Comparison of ENCODE assay signal across 8 cellular contexts in genomic region chr19:32339988-32340874, GRCh38. TPM values are rescaled to one million over a fixed set of nuclear protein-coding genes. Genes with fewer than 3 reads are reported as not detected.
DNase-seq lines count a peak whose midpoint lies in the region; ATAC-seq, FAIRE-seq and TF ChIP-seq lines count a peak whose summit lies in the region.

No MANE protein-coding gene starts in this region.

- H3K27me3 Mint-ChIP-seq in CD4-positive, CD25-positive, alpha-beta regulatory T cell: no peaks in the 10 kb centered on the region
- peaks cover 6% of the 10 kb centered on the region for H3K27me3 Mint-ChIP-seq in activated CD4-positive, alpha-beta T cell treated with anti-CD3 and anti-CD28 coated beads, Interleukin-2, amount 10 ng/mL, durations not matched to agents 7 days and 5 days
- H3K27me3 Mint-ChIP-seq in stimulated activated naive CD8-positive, alpha-beta T cell treated with anti-CD3 and anti-CD28 coated beads, Interleukin-15, amount 100 ng/mL, for 72 hours: no peaks in the 10 kb centered on the region

- H3K56ac ChIP-seq in H1 (replicated peaks; ENCODE audit: insufficient read length, low read depth, low read length): no peak overlapping the region

- H3K18ac ChIP-seq in H1 (ENCODE audit: extremely low read depth, low read length): no peak overlapping the region

- no peaks in the 10 kb centered on the region for H3K23me2 ChIP-seq in H1 (ENCODE audit: low read depth, low read length)

- H2BK15ac ChIP-seq in H1 (ENCODE audit: low read length): 0 out of 2 replicates have a peak overlapping the region, but pooled peaks have one; percentile 55

- POLR2A ChIA-PET in activated CD4-positive, alpha-beta T cell treated with anti-CD3 and anti-CD28 coated beads, Interleukin-2, amount 10 ng/mL, durations not matched to agents 7 days and 5 days (lab: Charles Lee): no interaction called here
- POLR2A ChIA-PET in H1 (lab: Charles Lee; ENCODE audit: partially characterized antibody): interaction anchor here (0.8 to 1.3 kb wide), 4 partner anchors 10 to 921 kb away, joined by 3 to 4 read pairs (median 3); no protein-coding TSS in a partner anchor

- CTCF ChIA-PET in activated CD4-positive, alpha-beta T cell treated with anti-CD3 and anti-CD28 coated beads, Interleukin-2, amount 10 ng/mL, durations not matched to agents 7 days and 5 days (lab: Charles Lee): interaction anchor here (1.8 kb wide), 1 partner anchor 39 kb away, joined by 4 read pairs; no protein-coding TSS in a partner anchor
- CTCF ChIA-PET in H1 (lab: Charles Lee; ENCODE audit: partially characterized antibody): interaction anchor here (0.6 to 5.9 kb wide), 26 partner anchors 10 to 1010 kb away, joined by 3 to 31 read pairs (median 4); no protein-coding TSS in a partner anchor

- H3K9ac ChIP-seq in H1 (replicated peaks in 1 of 4; ENCODE audit: extremely low read depth in 1 of 4, low read depth in 3 of 4, low read length in 3 of 4) (no peak overlapping the region), muscle layer of colon (ENCODE audit: low read length) (no peak overlapping the region)

- H2BK12ac ChIP-seq in H1 (ENCODE audit: low read depth, low read length): no peak overlapping the region

- no peak overlapping the region for H3K4me3 ChIP-seq in CD4-positive, CD25-positive, alpha-beta regulatory T cell (ENCODE audit: low read depth, low read length)
- H3K4me3 ChIP-seq in H1 (ENCODE audit: extremely low read depth in 1 of 4, insufficient read depth in 2 of 4, low read depth in 3 of 4, low read length in 4 of 4) (no peak overlapping the region), muscle layer of colon (ENCODE audit: low read depth in 1 of 2, low read length in 2 of 2) (no peak overlapping the region)

- TF ChIP-seq POLR2A in H1 (IDR thresholded peaks at IDR 0.05; ENCODE audit: control extremely low read depth in 1 of 2, low read depth in 2 of 2, low read length in 2 of 2): no peak

- H3K36me3 Mint-ChIP-seq in CD4-positive, CD25-positive, alpha-beta regulatory T cell: no peaks in the 10 kb centered on the region
- H3K36me3 Mint-ChIP-seq in activated CD4-positive, alpha-beta T cell treated with anti-CD3 and anti-CD28 coated beads, Interleukin-2, amount 10 ng/mL, durations not matched to agents 7 days and 5 days (ENCODE audit: low read depth): no peaks in the 10 kb centered on the region

- no peak overlapping the region; the same call in 1 of the 2 replicates for H2BK20ac ChIP-seq in H1 (ENCODE audit: low read length)

- H2BK5ac ChIP-seq in H1 (ENCODE audit: low read depth, low read length): no peak overlapping the region

- no peaks in the 10 kb centered on the region for H3K36me3 ChIP-seq in CD4-positive, CD25-positive, alpha-beta regulatory T cell (ENCODE audit: control insufficient read depth, insufficient read depth, low read length)
- no peaks in the 10 kb centered on the region for H3K36me3 ChIP-seq in H1 (ENCODE audit: control insufficient read depth in 2 of 4, insufficient read depth in 4 of 4, low read length in 3 of 4)
- no peaks in the 10 kb centered on the region for H3K36me3 ChIP-seq in muscle layer of colon (ENCODE audit: insufficient read depth, low read length)

- no peaks in the 10 kb centered on the region for H3K9me3 ChIP-seq in CD4-positive, CD25-positive, alpha-beta regulatory T cell (ENCODE audit: control insufficient read depth in 2 of 2, low read length in 2 of 2)
- H3K9me3 ChIP-seq in H1 (ENCODE audit: insufficient read depth in 2 of 2, low read depth in 1 of 2, low read length in 1 of 2) (no peaks in the 10 kb centered on the region), muscle layer of colon (ENCODE audit: low read length) (no peaks in the 10 kb centered on the region)

- H3K4me2 ChIP-seq in H1 (ENCODE audit: insufficient read depth in 1 of 2, low read depth in 2 of 2, low read length in 2 of 2): no peak overlapping the region

- H3K4ac ChIP-seq in H1 (replicated peaks; ENCODE audit: insufficient read length, low read depth, low read length): no peak overlapping the region

- 77% methylated on average over 18 of the region's 18 CpGs; no CpG with 5 or more reads in 1 of the 2 experiments for WGBS in H1 (ENCODE audit: extremely low coverage in 1 of 2, insufficient coverage in 1 of 2, insufficient read length in 1 of 2, insufficient replicate concordance in 2 of 2, low coverage in 1 of 2, low lambda C conversion rate in 2 of 2, missing lambda C conversion rate in 1 of 2), 2 experiments

- H3K79me2 ChIP-seq in H1 (ENCODE audit: control insufficient read depth in 1 of 2, insufficient read depth in 2 of 2, low read length in 2 of 2): no peaks in the 10 kb centered on the region

- H3K79me1 ChIP-seq in H1 (ENCODE audit: low read depth, low read length): no peaks in the 10 kb centered on the region

- no peak for FAIRE-seq in H1 (lab: Jason Lieb, UNC)

- TF ChIP-seq EP300 in H1 (IDR thresholded peaks at IDR 0.05; ENCODE audit: borderline replicate concordance in 1 of 2, low read depth in 2 of 2, low read length in 2 of 2): no peak

- H3K9me3 Mint-ChIP-seq in CD4-positive, CD25-positive, alpha-beta regulatory T cell: peaks cover 0 to 2% (median 0%) of the 10 kb centered on the region in 7 donors
- H3K9me3 Mint-ChIP-seq in activated CD4-positive, alpha-beta T cell treated with anti-CD3 and anti-CD28 coated beads, Interleukin-2, amount 10 ng/mL, durations not matched to agents 7 days and 5 days: no peaks in the 10 kb centered on the region
- H3K9me3 Mint-ChIP-seq in stimulated activated naive CD8-positive, alpha-beta T cell treated with anti-CD3 and anti-CD28 coated beads, Interleukin-15, amount 100 ng/mL, for 72 hours: no peaks in the 10 kb centered on the region

- peak; percentile 20 to 41 (median 34) for DNase-seq in CD4-positive, CD25-positive, alpha-beta regulatory T cell
- peak; percentile 46 for DNase-seq in NCI-H2196 (lab: John Stamatoyannopoulos, UW; ENCODE audit: unreplicated experiment)
- peak; percentile 57 for DNase-seq in activated CD4-positive, alpha-beta T cell treated with anti-CD3 and anti-CD28 coated beads, Interleukin-2, amount 10 ng/mL, durations not matched to agents 7 days and 5 days
- DNase-seq in H1 (ENCODE audit: low read depth in 1 of 2, low spot score in 2 of 2): peak in 1 of 2 experiments; percentile 70
- DNase-seq in stimulated activated naive CD8-positive, alpha-beta T cell treated with anti-CD3 and anti-CD28 coated beads, Interleukin-15, amount 100 ng/mL, for 72 hours: peak; percentile 26 to 32

- H3K4me1 Mint-ChIP-seq in CD4-positive, CD25-positive, alpha-beta regulatory T cell: peaks cover 0 to 7% (median 0%) of the 10 kb centered on the region in 4 donors
- no peaks in the 10 kb centered on the region for H3K4me1 Mint-ChIP-seq in activated CD4-positive, alpha-beta T cell treated with anti-CD3 and anti-CD28 coated beads, Interleukin-2, amount 10 ng/mL, durations not matched to agents 7 days and 5 days
- no peaks in the 10 kb centered on the region for H3K4me1 Mint-ChIP-seq in stimulated activated naive CD8-positive, alpha-beta T cell treated with anti-CD3 and anti-CD28 coated beads, Interleukin-15, amount 100 ng/mL, for 72 hours

- H3K23ac ChIP-seq in H1 (ENCODE audit: insufficient read length): no peak overlapping the region

- H4K5ac ChIP-seq in H1 (ENCODE audit: insufficient read length, low read depth, low read length): no peak overlapping the region

- no peaks in the 10 kb centered on the region for H3K27me3 ChIP-seq in CD4-positive, CD25-positive, alpha-beta regulatory T cell (ENCODE audit: control insufficient read depth, insufficient read depth, low read length)
- H3K27me3 ChIP-seq in H1 (replicated peaks in 1 of 4; ENCODE audit: control insufficient read depth in 3 of 4, extremely low read depth in 1 of 4, insufficient read depth in 3 of 4, low read length in 3 of 4): peaks cover 0 to 3% (median 0%) of the 10 kb centered on the region in 4 experiments; a peak in 1 of 7 replicates
- no peaks in the 10 kb centered on the region for H3K27me3 ChIP-seq in muscle layer of colon (ENCODE audit: control insufficient read depth in 1 of 2, insufficient read depth in 2 of 2, low read length in 2 of 2)

- peak overlapping the region in 1 of 3 donors; percentile 42 for H3K27ac Mint-ChIP-seq in CD4-positive, CD25-positive, alpha-beta regulatory T cell
- H3K27ac Mint-ChIP-seq in activated CD4-positive, alpha-beta T cell treated with anti-CD3 and anti-CD28 coated beads, Interleukin-2, amount 10 ng/mL, durations not matched to agents 7 days and 5 days: no peak overlapping the region
- no peak overlapping the region for H3K27ac Mint-ChIP-seq in stimulated activated naive CD8-positive, alpha-beta T cell treated with anti-CD3 and anti-CD28 coated beads, Interleukin-15, amount 100 ng/mL, for 72 hours

- peak overlapping the region in 1 of 4 donors; percentile 72 for H3K4me3 Mint-ChIP-seq in CD4-positive, CD25-positive, alpha-beta regulatory T cell
- no peak overlapping the region for H3K4me3 Mint-ChIP-seq in activated CD4-positive, alpha-beta T cell treated with anti-CD3 and anti-CD28 coated beads, Interleukin-2, amount 10 ng/mL, durations not matched to agents 7 days and 5 days
- H3K4me3 Mint-ChIP-seq in stimulated activated naive CD8-positive, alpha-beta T cell treated with anti-CD3 and anti-CD28 coated beads, Interleukin-15, amount 100 ng/mL, for 72 hours: no peak overlapping the region

- peak overlapping the region; percentile 35; the same call in 1 of the 2 replicates for H4K8ac ChIP-seq in H1 (ENCODE audit: extremely low read depth, insufficient read depth, low read length)

- TF ChIP-seq RAD21 in H1 (IDR thresholded peaks at IDR 0.05 in 1 of 2, conservative IDR thresholded peaks at IDR 0.05 in 1 of 2; ENCODE audit: low read depth in 2 of 2, low read length in 2 of 2): peak; percentile 32 to 39; a peak in 3 of 4 replicates

- ATAC-seq in CD4-positive, CD25-positive, alpha-beta regulatory T cell (ENCODE audit: low read depth in 2 of 2): peak; percentile 65 to 72
- ATAC-seq in GM21360 (IDR thresholded peaks at IDR 0.05; ENCODE audit: unreplicated experiment) (peak; percentile 62), HG03442 (IDR thresholded peaks at IDR 0.05; ENCODE audit: unreplicated experiment) (no peak)
- peak; percentile 76 for ATAC-seq in stimulated activated naive CD8-positive, alpha-beta T cell treated with anti-CD3 and anti-CD28 coated beads, Interleukin-15, amount 100 ng/mL, for 72 hours

- H3K27ac ChIP-seq in CD4-positive, CD25-positive, alpha-beta regulatory T cell (ENCODE audit: insufficient read depth, low read length, poor library complexity, severe bottlenecking): no peak overlapping the region
- no peak overlapping the region for H3K27ac ChIP-seq in H1 (ENCODE audit: low read depth, low read length)
- peak overlapping the region; percentile 7 for H3K27ac ChIP-seq in muscle layer of colon (ENCODE audit: low read depth, low read length)

- peak; percentile 53 to 75 (median 65) for TF ChIP-seq CTCF in H1 (IDR thresholded peaks at IDR 0.05; ENCODE audit: control extremely low read depth in 1 of 3, insufficient read depth in 1 of 3, low read depth in 1 of 3, low read length in 3 of 3)

- H4K91ac ChIP-seq in H1 (replicated peaks; ENCODE audit: insufficient read length, low read length): no peak overlapping the region

- H3K14ac ChIP-seq in H1 (ENCODE audit: insufficient read length): no peak overlapping the region

- H4K20me1 ChIP-seq in H1 (replicated peaks in 1 of 2; ENCODE audit: control insufficient read depth in 1 of 2, insufficient read depth in 2 of 2, low read length in 2 of 2): no peaks in the 10 kb centered on the region

- peak overlapping the region; percentile 83 for H2AFZ ChIP-seq in H1 (ENCODE audit: low read length)

- no peaks in the 10 kb centered on the region for H3K4me1 ChIP-seq in CD4-positive, CD25-positive, alpha-beta regulatory T cell (ENCODE audit: control insufficient read depth, insufficient read depth, low read length, poor library complexity, severe bottlenecking)
- H3K4me1 ChIP-seq in H1 (replicated peaks in 1 of 4; ENCODE audit: control insufficient read depth in 3 of 4, insufficient read depth in 4 of 4, low read length in 3 of 4) (no peaks in the 10 kb centered on the region), muscle layer of colon (ENCODE audit: insufficient read depth, low read length) (peaks cover 11% of the 10 kb centered on the region)

- no peak overlapping the region for H2BK120ac ChIP-seq in H1 (replicated peaks; ENCODE audit: low read depth, low read length)

- no peak overlapping the region for H2AK5ac ChIP-seq in H1 (ENCODE audit: low read depth, low read length)

RNA-seq across cellular contexts. Expression of gene ZNF507, which starts 5.2 kb away (rescaled TPM):
- 32.1 TPM for total RNA-seq in CD4-positive, CD25-positive, alpha-beta regulatory T cell
- polyA plus RNA-seq in CD4-positive, CD25-positive, alpha-beta regulatory T cell: 1 to 10 TPM; 5.6 to 7.5 (median 6.0) TPM
- total RNA-seq in activated CD4-positive, alpha-beta T cell treated with anti-CD3 and anti-CD28 coated beads, Interleukin-2, amount 10 ng/mL, durations not matched to agents 7 days and 5 days: 10 to 100 TPM; 30.4 to 33.3 TPM
- total RNA-seq in H1 (2021; fragmentation: NEBNext Ultra II Directional; extraction: Animal tissue kit (Norgen Biotek cat#: 25700)): 28.8 TPM in 2 replicates
- 6.7 and 8.6 TPM in 2 replicates for polyA plus RNA-seq in H1 (2011; rRNA removed)
- polyA plus RNA-seq in H1 (2011; cell fraction: cytosol; rRNA removed): 13.4 TPM
- polyA plus RNA-seq in H1 (2011; cell fraction: nucleus; rRNA removed): 9.0 TPM
- polyA plus RNA-seq in H1 (2012, experiment 1 of 2): 11.6 to 19.7 TPM (median 14.5 TPM) in 4 replicates
- polyA plus RNA-seq in H1 (2012, experiment 2 of 2): 0.45 TPM
- 11.8 TPM for polyA plus RNA-seq in H1 (2013, experiment 1 of 2)
- 11.6 TPM for polyA plus RNA-seq in H1 (2013, experiment 2 of 2)
- 33.6 and 53.0 TPM in 2 replicates for polyA minus RNA-seq in H1 (2011; rRNA and poly(A)+ RNA removed)
- 15.1 TPM for polyA minus RNA-seq in H1 (2011; cell fraction: cytosol; rRNA and poly(A)+ RNA removed)
- polyA minus RNA-seq in H1 (2011; cell fraction: nucleus; rRNA and poly(A)+ RNA removed): 37.4 TPM
